In the genomic region with DNA sequence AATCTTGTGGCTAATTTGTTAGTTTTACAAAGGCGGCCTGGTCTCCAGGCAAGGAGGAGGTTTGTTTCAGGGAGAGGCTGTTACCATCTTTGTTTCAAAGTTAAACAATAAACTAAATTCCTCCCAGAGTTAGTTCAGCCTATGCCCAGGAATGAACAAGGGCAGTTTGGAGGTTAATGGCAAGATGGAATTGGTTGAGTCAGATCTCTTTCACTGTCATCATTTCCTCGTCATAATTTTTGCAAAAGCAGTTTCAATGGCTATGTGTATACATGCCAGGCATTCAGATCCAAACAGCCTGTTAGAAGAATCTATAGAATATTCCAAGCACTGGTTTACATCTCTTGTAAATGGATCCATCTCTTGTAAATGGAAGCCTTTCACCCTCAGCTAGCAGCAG, we compare ENCODE assay signal across 25 cellular contexts.
"Had no signal": no experiment of that assay in that cellular context is flagged by ENCODE, and none has a peak within 500 bp of the region (broad histone marks: within the 10 kb centered on the region; RNA-seq: fewer than 3 reads in every experiment).

No MANE protein-coding gene starts in this region.

- H3K4me1 ChIP-seq: testis had no signal

- ATAC-seq: right cardiac atrium; stimulated activated naive CD8-positive, alpha-beta T cell treated with anti-CD3 and anti-CD28 coated beads, Interleukin-15, amount 100 ng/mL, for 72 hours; T-cell; upper lobe of right lung had no signal

- H3K9me3 ChIP-seq: SK-N-SH, testis, upper lobe of right lung had no signal

- H3K27ac ChIP-seq: hepatocyte, testis, upper lobe of right lung had no signal

- H3K27me3 Mint-ChIP-seq: activated T-cell treated with anti-CD3 and anti-CD28 coated beads, Interleukin-2, amount 50 U/mL, for 24 hours; dendritic cell treated with granulocyte-macrophage colony-stimulating factor and Interleukin-4, amounts not matched to agents 40 ng/mL and 50 ng/mL, for 4 days; progenitor cell of endocrine pancreas; stimulated activated naive CD8-positive, alpha-beta T cell treated with anti-CD3 and anti-CD28 coated beads, Interleukin-15, amount 100 ng/mL, for 72 hours; T-cell had no signal

- H3K36me3 Mint-ChIP-seq: brain had no signal

- H3K4me3 ChIP-seq: hepatocyte, skin epidermis, testis, upper lobe of right lung had no signal

- H3K27ac Mint-ChIP-seq: activated T-cell treated with anti-CD3 and anti-CD28 coated beads, Interleukin-2, amount 50 U/mL, for 24 hours; brain; dendritic cell treated with granulocyte-macrophage colony-stimulating factor and Interleukin-4, amounts not matched to agents 40 ng/mL and 50 ng/mL, for 4 days; nephron; progenitor cell of endocrine pancreas had no signal

- H3K4me1 Mint-ChIP-seq: brain, nephron had no signal

- H3K9me3 Mint-ChIP-seq: brain; dendritic cell treated with granulocyte-macrophage colony-stimulating factor and Interleukin-4, amounts not matched to agents 40 ng/mL and 50 ng/mL, for 4 days; nephron had no signal

- H3K27me3 ChIP-seq: hepatocyte, testis, upper lobe of right lung had no signal

- H3K4me3 Mint-ChIP-seq: activated T-cell treated with anti-CD3 and anti-CD28 coated beads, Interleukin-2, amount 50 U/mL, for 24 hours; brain; dendritic cell treated with granulocyte-macrophage colony-stimulating factor and Interleukin-4, amounts not matched to agents 40 ng/mL and 50 ng/mL, for 4 days; nephron; stimulated activated naive CD8-positive, alpha-beta T cell treated with anti-CD3 and anti-CD28 coated beads, Interleukin-15, amount 100 ng/mL, for 72 hours had no signal

- DNase-seq: activated CD4-positive, alpha-beta T cell treated with anti-CD3 and anti-CD28 coated beads, Interleukin-2, amount 50 U/mL, for 4 hours; activated CD4-positive, CD25-positive, alpha-beta regulatory T cell treated with anti-CD3 and anti-CD28 coated beads, Interleukin-2, amount 50 U/mL, for 72 hours; activated effector memory CD4-positive, alpha-beta T cell treated with Interleukin-2 at 50 U/mL for 16 hours; activated naive CD4-positive, alpha-beta T cell treated with anti-CD3 and anti-CD28 coated beads, Interleukin-2, amount 50 U/mL, for 16 hours; activated T-cell treated with anti-CD3 and anti-CD28 coated beads, Interleukin-2, amount 50 U/mL, for 24 hours; amniotic stem cell; effector memory CD4-positive, alpha-beta T cell; left ventricle myocardium superior; mesenchymal stem cell; occipital lobe; right cardiac atrium; SK-N-SH; stimulated activated CD4-positive, alpha-beta T cell treated with anti-CD3 and anti-CD28 coated beads, Interleukin-15, amount 100 ng/mL, for 24 hours; stimulated activated CD4-positive, alpha-beta T cell treated with anti-CD3 and anti-CD28 coated beads, Interleukin-4, amount 100 ng/mL, for 24 hours; stimulated activated naive CD8-positive, alpha-beta T cell treated with anti-CD3 and anti-CD28 coated beads, Interleukin-15, amount 100 ng/mL, for 72 hours; T-cell; T1000; testis; upper lobe of right lung had no signal
